In genomic region chr1:26959722-26960624, GRCh38 we compare ENCODE assay signal across 9 cellular contexts. TPM values are rescaled to one million over a fixed set of nuclear protein-coding genes. Genes with fewer than 3 reads are reported as not detected.
DNase-seq lines count a peak whose midpoint lies in the region; ATAC-seq, FAIRE-seq and TF ChIP-seq lines count a peak whose summit lies in the region.
"Had no signal": no experiment of that assay in that cellular context is flagged by ENCODE, and none has a peak within 500 bp of the region (broad histone marks: within the 10 kb centered on the region; RNA-seq: fewer than 3 reads in every experiment).

TSS of gene KDF1 (minus strand) at chr1:26960468. CDS start at chr1:26952380, 8,088 bp downstream.

- no peaks in the 10 kb centered on the region for H3K4me1 ChIP-seq in HUES6 (ENCODE audit: control insufficient read depth, insufficient read depth, low read length)

- intact Hi-C loops in lower leg skin (cut with DNase I; ENCODE audit: low total_unique reads): loop anchor here (10.0 kb wide), 1 partner anchor 135 kb away; no protein-coding TSS in a partner anchor

- H3K4me3 ChIP-seq in HUES6 (ENCODE audit: low read depth, low read length) (peak within 1 kb of the TSS; percentile 92), bronchial epithelial cell (ENCODE audit: low read depth, low read length) (peak within 1 kb of the TSS; percentile 97), lower leg skin (ENCODE audit: low read depth, poor library complexity, severe bottlenecking) (peak within 1 kb of the TSS; percentile 47)

- peaks cover 4% of the 10 kb centered on the region for H3K4me1 Mint-ChIP-seq in T-helper 2 cell treated with Interferon-gamma antibody and Interleukin-4, amounts not matched to agents 5 μg/mL and 100 μg/mL, for 36 hours (ENCODE audit: low read depth)

- peak within 1 kb of the TSS; percentile 68 for H3K27ac ChIP-seq in HUES6 (ENCODE audit: low read depth, low read length)

- H3K4me3 Mint-ChIP-seq in T-helper 2 cell treated with Interferon-gamma antibody and Interleukin-4, amounts not matched to agents 5 μg/mL and 100 μg/mL, for 36 hours: peak within 1 kb of the TSS; percentile 64

- H3K9me3 Mint-ChIP-seq in T-helper 2 cell treated with Interferon-gamma antibody and Interleukin-4, amounts not matched to agents 5 μg/mL and 100 μg/mL, for 36 hours: no peaks in the 10 kb centered on the region

- no peaks in the 10 kb centered on the region for H3K36me3 ChIP-seq in HUES6 (ENCODE audit: control insufficient read depth, insufficient read depth, low read length)
- no peaks in the 10 kb centered on the region for H3K36me3 ChIP-seq in bronchial epithelial cell (ENCODE audit: control insufficient read depth, insufficient read depth, low read length)

- ATAC-seq in HG02759 (IDR thresholded peaks at IDR 0.05; ENCODE audit: unreplicated experiment): no peak
- no peak for ATAC-seq in HG02870 (IDR thresholded peaks at IDR 0.05; ENCODE audit: unreplicated experiment)

- H3K27me3 Mint-ChIP-seq in T-helper 2 cell treated with Interferon-gamma antibody and Interleukin-4, amounts not matched to agents 5 μg/mL and 100 μg/mL, for 36 hours (ENCODE audit: low read depth): peaks cover 63% of the 10 kb centered on the region

- WGBS in lower leg skin, 2 donors: 0 to 1% methylated on average over 45 to 75 of the region's 86 CpGs

- no peak for FAIRE-seq in bronchial epithelial cell (lab: Jason Lieb, UNC)

- H3K27ac Mint-ChIP-seq in T-helper 2 cell treated with Interferon-gamma antibody and Interleukin-4, amounts not matched to agents 5 μg/mL and 100 μg/mL, for 36 hours: no peak within 1 kb of the TSS

- no peak for TF ChIP-seq POLR2A in lower leg skin (IDR thresholded peaks at IDR 0.05)

- H3K9me3 ChIP-seq in HUES6 (ENCODE audit: control insufficient read depth, insufficient read depth, low read depth, low read length): no peaks in the 10 kb centered on the region

- no peaks in the 10 kb centered on the region for H3K36me3 Mint-ChIP-seq in T-helper 2 cell treated with Interferon-gamma antibody and Interleukin-4, amounts not matched to agents 5 μg/mL and 100 μg/mL, for 36 hours (ENCODE audit: low read depth)

- peak; percentile 66 for TF ChIP-seq CTCF in bronchial epithelial cell (IDR thresholded peaks at IDR 0.05; ENCODE audit: insufficient read depth, low read length, severe bottlenecking)
- TF ChIP-seq CTCF in lower leg skin (IDR thresholded peaks at IDR 0.05): no peak

- peak; percentile 5 for DNase-seq in T-helper 2 cell treated with Interferon-gamma antibody and Interleukin-4, amounts not matched to agents 5 μg/mL and 100 μg/mL, for 36 hours (ENCODE audit: low spot score)
- peak; percentile 77 for DNase-seq in bronchial epithelial cell (ENCODE audit: low read depth)
- peak; percentile 46 to 89 for DNase-seq in lower leg skin (ENCODE audit: low spot score in 2 of 2)
- DNase-seq in stimulated activated naive CD4-positive, alpha-beta T cell (lab: John Stamatoyannopoulos, UW): peak; percentile 34 to 66 (median 48)
- no peak for DNase-seq in foreskin melanocyte

- peak within 1 kb of the TSS; percentile 80 for H3K9ac ChIP-seq in HUES6 (ENCODE audit: low read length)

- H3K27me3 ChIP-seq in HUES6 (ENCODE audit: control insufficient read depth, insufficient read depth, low read length) (peaks cover 42% of the 10 kb centered on the region; the same call in 1 of the 2 replicates), bronchial epithelial cell (ENCODE audit: control insufficient read depth, insufficient read depth, low read length) (no peaks in the 10 kb centered on the region)

RNA-seq across cellular contexts. Expression of gene KDF1, which starts in this region (rescaled TPM):
- total RNA-seq in bronchial epithelial cell: 13.2 and 14.7 TPM in 2 replicates
- 10 to 100 TPM; 34.0 to 45.8 (median 36.2) TPM for total RNA-seq in lower leg skin
- total RNA-seq: T-helper 1 cell treated with Interleukin-12 subunit alpha and Interleukin-12 subunit beta and Interleukin-4 antibody, amounts not matched to agents 30 ng/mL and 1 ng/mL, for 36 hours had no signal

Comparison
In these comparisons a context has a peak if more than half of its experiments do, and no peak if none do; other contexts are left out.
1. H3K4me3 ChIP-seq: peak in every context shown above with its lines; median percentile 97 in bronchial epithelial cell; 92 in HUES6; 47 in lower leg skin.